8 cellular contexts compared by ENCODE assay signal in the genomic region with DNA sequence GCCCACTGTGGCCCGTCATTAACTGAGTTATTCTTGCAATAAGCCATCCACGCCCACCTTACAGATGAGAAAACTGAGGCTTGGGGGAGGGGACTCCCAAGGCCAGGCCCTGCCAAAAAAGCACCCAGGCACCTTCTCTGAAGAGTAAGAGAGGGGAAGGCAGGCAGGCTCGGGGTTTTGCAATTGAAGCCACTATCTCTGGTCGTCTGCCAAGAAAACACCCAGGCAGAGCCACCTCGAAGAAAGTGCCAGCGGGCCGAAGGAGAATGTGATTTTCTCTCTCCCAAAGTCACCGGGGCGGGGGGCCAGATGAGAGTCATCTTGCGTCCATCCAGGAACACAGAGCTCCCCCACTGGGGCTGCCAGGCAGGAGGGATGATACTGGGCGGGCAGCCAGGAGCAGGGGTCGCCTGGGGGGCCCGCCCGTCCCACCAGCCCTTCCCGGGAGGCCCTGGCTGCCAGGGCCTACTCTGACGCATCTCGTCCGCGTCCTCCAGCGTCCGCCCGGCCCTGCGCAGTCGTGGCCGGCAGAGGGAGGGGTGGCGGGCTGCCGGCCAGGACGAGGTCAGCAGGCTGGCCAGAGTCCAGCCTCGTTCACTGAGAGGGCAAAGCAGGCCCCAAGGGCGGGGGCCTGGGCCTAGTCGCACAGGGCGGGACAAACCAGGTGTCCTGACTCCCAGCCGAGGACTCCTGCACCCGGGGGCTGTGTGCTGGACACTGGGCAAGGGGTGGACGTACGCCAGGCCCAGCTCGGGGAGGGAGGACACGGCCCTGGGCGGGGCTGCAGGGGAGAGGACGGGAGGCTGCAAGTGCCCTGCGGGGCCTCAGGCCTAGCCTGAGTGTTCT.
DNase-seq lines count a peak whose midpoint lies in the region; ATAC-seq and TF ChIP-seq lines count a peak whose summit lies in the region.

No MANE protein-coding gene starts in this region.

- no peaks in the 10 kb centered on the region for H3K9me3 Mint-ChIP-seq in naive thymus-derived CD8-positive, alpha-beta T cell

- DNase-seq in C1 segment of cervical spinal cord (lab: John Stamatoyannopoulos, UW) (peak; percentile 43 to 92 (median 82)), cardiac muscle cell (ENCODE audit: low read depth in 1 of 2, low spot score in 1 of 2) (peak in 1 of 2 donors; percentile 98), posterior cingulate gyrus (peak in 9 of 10 donors; percentile 69 to 96 (median 76)), NAMALWA (ENCODE audit: low spot score) (no peak)
- DNase-seq in naive thymus-derived CD8-positive, alpha-beta T cell, result no peak
- DNase-seq in activated T-cell treated with anti-CD3 and anti-CD28 coated beads, Interleukin-2, amount 50 U/mL, for 48 hours, result no peak

- H3K27me3 Mint-ChIP-seq in naive thymus-derived CD8-positive, alpha-beta T cell, result no peaks in the 10 kb centered on the region

- TF ChIP-seq CTCF in WI38 (IDR thresholded peaks at IDR 0.05; ENCODE audit: low read depth, low read length) (peak; percentile 42), cardiac muscle cell (IDR thresholded peaks at IDR 0.05; ENCODE audit: low read depth, low read length) (peak; percentile 54)

- H3K36me3 Mint-ChIP-seq in naive thymus-derived CD8-positive, alpha-beta T cell, result peaks cover 0 to 26% (median 0%) of the 10 kb centered on the region in 3 donors

- POLR2A ChIA-PET in naive thymus-derived CD8-positive, alpha-beta T cell (lab: Charles Lee), result no interaction called here

- peak overlapping the region; percentile 52 for H3K27ac ChIP-seq in cardiac muscle cell

- intact Hi-C loops in posterior cingulate gyrus (cut with DNase I), result loop anchor here (2.0 to 5.0 kb wide), 2 partner anchors 20 to 403 kb away; no protein-coding TSS in a partner anchor

- H3K36me3 ChIP-seq in cardiac muscle cell, result peaks cover 8% of the 10 kb centered on the region

- ATAC-seq in HG02759 (IDR thresholded peaks at IDR 0.05; ENCODE audit: unreplicated experiment), result no peak
- ATAC-seq in naive thymus-derived CD8-positive, alpha-beta T cell, result no peak

- no peaks in the 10 kb centered on the region for H3K27me3 ChIP-seq in cardiac muscle cell

- no peak overlapping the region for H3K4me3 Mint-ChIP-seq in naive thymus-derived CD8-positive, alpha-beta T cell

- H3K9me3 ChIP-seq in cardiac muscle cell (ENCODE audit: low read depth), result no peaks in the 10 kb centered on the region

- H3K4me3 ChIP-seq in WI38 (ENCODE audit: low read depth, low read length) (0 out of 2 replicates have a peak overlapping the region, but pooled peaks have one; percentile 18), cardiac muscle cell (no peak overlapping the region)

- no peak overlapping the region for H3K27ac Mint-ChIP-seq in naive thymus-derived CD8-positive, alpha-beta T cell

- H3K4me1 ChIP-seq in cardiac muscle cell (ENCODE audit: low read depth), result no peaks in the 10 kb centered on the region

- H3K4me1 Mint-ChIP-seq in naive thymus-derived CD8-positive, alpha-beta T cell, result peaks cover 0 to 9% (median 1%) of the 10 kb centered on the region in 4 donors

Comparison
In these comparisons a context has a peak if more than half of its experiments do, and no peak if none do; other contexts are left out.
1. DNase-seq: peak in C1 segment of cervical spinal cord (14 of 14) and posterior cingulate gyrus (9 of 10); none in naive thymus-derived CD8-positive, alpha-beta T cell (0 of 10), NAMALWA (single experiment) and activated T-cell treated with anti-CD3 and anti-CD28 coated beads, Interleukin-2, amount 50 U/mL, for 48 hours (0 of 2).